Comparison of ENCODE assay signal across 1 cellular context in genomic region chr1:52976183-52977035, GRCh38.
TF ChIP-seq lines count a peak whose summit lies in the region.

No MANE protein-coding gene starts in this region.

TF ChIP-seq in H1, 55 proteins besides CTCF, POLR2A, EP300 and RAD21:
- peak; percentile 93 for TF ChIP-seq TEAD4 (IDR thresholded peaks at IDR 0.05; ENCODE audit: low read depth, low read length)
- no peak for TF ChIP-seq CTBP2 (IDR thresholded peaks at IDR 0.05; ENCODE audit: borderline replicate concordance, insufficient read depth, insufficient read length, low read length)
- peak; percentile 50; the same call in 1 of the 2 replicates for TF ChIP-seq MAX (IDR thresholded peaks at IDR 0.05)
- TF ChIP-seq POU5F1 (IDR thresholded peaks at IDR 0.05; ENCODE audit: low read depth, low read length): peak; percentile 98
- TF ChIP-seq HDAC2 (IDR thresholded peaks at IDR 0.05; ENCODE audit: borderline replicate concordance in 1 of 2, low read depth in 2 of 2, low read length in 2 of 2): peak; percentile 65 to 75; a peak in 2 of 4 replicates
- peak; percentile 92 for TF ChIP-seq CHD7 (IDR thresholded peaks at IDR 0.05; ENCODE audit: insufficient replicate concordance, low read length)
- no peak for TF ChIP-seq NANOG (IDR thresholded peaks at IDR 0.05; ENCODE audit: insufficient read depth, low read depth, low read length, poor library complexity, severe bottlenecking)
